Comparison of ENCODE assay signal across 1 cellular context in the genomic region with DNA sequence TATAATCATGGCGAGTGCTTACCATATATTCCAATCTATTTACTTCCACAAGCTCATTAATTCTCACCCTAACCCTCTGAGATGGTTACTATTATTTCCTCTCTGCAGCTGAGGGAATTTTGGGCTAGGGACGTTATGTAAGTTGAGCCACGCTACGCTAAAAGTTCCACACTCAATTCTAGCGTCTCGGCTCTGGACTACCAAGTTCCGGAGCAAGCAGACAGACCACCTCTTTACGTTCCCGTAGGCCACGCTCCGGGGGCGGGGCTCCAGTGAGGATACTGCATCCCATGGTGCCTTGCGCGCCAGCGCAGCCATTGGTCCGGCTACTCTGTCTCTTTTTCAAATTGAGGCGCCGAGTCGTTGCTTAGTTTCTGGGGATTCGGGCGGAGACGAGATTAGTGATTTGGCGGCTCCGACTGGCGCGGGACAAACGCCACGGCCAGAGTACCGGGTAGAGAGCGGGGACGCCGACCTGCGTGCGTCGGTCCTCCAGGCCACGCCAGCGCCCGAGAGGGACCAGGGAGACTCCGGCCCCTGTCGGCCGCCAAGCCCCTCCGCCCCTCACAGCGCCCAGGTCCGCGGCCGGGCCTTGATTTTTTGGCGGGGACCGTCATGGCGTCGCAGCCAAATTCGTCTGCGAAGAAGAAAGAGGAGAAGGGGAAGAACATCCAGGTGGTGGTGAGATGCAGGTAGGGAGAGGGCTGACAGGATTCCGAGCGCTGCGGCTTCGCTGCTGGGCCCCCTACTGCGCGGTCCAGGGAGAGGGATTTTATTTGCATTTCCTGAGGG.
TF ChIP-seq lines count a peak whose summit lies in the region.

A gene (plus strand): TSS at position 370 of the 792 bp plus-strand sequence. CDS start 246 bp downstream, at position 616.

TF ChIP-seq in HepG2, 621 proteins besides CTCF, POLR2A, EP300 and RAD21 (continued from another document and continues in another):
- TF ChIP-seq KAT7 (CRISPR knock-in tag; IDR thresholded peaks at IDR 0.05; ENCODE audit: borderline replicate concordance): 0 out of 2 replicates have a peak, but pooled peaks have one; percentile 72
- TF ChIP-seq, protein P1, sequence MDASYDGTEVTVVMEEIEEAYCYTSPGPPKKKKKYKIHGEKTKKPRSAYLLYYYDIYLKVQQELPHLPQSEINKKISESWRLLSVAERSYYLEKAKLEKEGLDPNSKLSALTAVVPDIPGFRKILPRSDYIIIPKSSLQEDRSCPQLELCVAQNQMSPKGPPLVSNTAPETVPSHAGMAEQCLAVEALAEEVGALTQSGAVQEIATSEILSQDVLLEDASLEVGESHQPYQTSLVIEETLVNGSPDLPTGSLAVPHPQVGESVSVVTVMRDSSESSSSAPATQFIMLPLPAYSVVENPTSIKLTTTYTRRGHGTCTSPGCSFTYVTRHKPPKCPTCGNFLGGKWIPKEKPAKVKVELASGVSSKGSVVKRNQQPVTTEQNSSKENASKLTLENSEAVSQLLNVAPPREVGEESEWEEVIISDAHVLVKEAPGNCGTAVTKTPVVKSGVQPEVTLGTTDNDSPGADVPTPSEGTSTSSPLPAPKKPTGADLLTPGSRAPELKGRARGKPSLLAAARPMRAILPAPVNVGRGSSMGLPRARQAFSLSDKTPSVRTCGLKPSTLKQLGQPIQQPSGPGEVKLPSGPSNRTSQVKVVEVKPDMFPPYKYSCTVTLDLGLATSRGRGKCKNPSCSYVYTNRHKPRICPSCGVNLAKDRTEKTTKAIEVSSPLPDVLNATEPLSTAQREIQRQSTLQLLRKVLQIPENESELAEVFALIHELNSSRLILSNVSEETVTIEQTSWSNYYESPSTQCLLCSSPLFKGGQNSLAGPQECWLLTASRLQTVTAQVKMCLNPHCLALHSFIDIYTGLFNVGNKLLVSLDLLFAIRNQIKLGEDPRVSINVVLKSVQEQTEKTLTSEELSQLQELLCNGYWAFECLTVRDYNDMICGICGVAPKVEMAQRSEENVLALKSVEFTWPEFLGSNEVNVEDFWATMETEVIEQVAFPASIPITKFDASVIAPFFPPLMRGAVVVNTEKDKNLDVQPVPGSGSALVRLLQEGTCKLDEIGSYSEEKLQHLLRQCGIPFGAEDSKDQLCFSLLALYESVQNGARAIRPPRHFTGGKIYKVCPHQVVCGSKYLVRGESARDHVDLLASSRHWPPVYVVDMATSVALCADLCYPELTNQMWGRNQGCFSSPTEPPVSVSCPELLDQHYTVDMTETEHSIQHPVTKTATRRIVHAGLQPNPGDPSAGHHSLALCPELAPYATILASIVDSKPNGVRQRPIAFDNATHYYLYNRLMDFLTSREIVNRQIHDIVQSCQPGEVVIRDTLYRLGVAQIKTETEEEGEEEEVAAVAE (CRISPR knock-in tag; IDR thresholded peaks at IDR 0.05; ENCODE audit: borderline replicate concordance): no peak
- 0 out of 2 replicates have a peak, but pooled peaks have one; percentile 54 for TF ChIP-seq ZNF564 (CRISPR knock-in tag; IDR thresholded peaks at IDR 0.05)
- TF ChIP-seq, protein P2, sequence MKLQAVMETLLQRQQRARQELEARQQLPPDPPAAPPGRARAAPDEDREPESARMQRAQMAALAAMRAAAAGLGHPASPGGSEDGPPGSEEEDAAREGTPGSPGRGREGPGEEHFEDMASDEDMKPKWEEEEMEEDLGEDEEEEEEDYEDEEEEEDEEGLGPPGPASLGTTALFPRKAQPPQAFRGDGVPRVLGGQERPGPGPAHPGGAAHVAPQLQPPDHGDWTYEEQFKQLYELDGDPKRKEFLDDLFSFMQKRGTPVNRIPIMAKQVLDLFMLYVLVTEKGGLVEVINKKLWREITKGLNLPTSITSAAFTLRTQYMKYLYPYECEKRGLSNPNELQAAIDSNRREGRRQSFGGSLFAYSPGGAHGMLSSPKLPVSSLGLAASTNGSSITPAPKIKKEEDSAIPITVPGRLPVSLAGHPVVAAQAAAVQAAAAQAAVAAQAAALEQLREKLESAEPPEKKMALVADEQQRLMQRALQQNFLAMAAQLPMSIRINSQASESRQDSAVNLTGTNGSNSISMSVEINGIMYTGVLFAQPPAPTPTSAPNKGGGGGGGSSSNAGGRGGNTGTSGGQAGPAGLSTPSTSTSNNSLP (IDR thresholded peaks at IDR 0.05; ENCODE audit: low read depth, low read length): no peak
- 0 out of 2 replicates have a peak, but pooled peaks have one; percentile 18 for TF ChIP-seq ZNF263 (CRISPR knock-in tag; IDR thresholded peaks at IDR 0.05)
- TF ChIP-seq SRSF9 (IDR thresholded peaks at IDR 0.05; ENCODE audit: borderline replicate concordance, insufficient read depth, low read depth, low read length, poor library complexity, severe bottlenecking): no peak
- peak; percentile 89 for TF ChIP-seq ZMYM4 (CRISPR knock-in tag; IDR thresholded peaks at IDR 0.05)
- TF ChIP-seq, protein P3, sequence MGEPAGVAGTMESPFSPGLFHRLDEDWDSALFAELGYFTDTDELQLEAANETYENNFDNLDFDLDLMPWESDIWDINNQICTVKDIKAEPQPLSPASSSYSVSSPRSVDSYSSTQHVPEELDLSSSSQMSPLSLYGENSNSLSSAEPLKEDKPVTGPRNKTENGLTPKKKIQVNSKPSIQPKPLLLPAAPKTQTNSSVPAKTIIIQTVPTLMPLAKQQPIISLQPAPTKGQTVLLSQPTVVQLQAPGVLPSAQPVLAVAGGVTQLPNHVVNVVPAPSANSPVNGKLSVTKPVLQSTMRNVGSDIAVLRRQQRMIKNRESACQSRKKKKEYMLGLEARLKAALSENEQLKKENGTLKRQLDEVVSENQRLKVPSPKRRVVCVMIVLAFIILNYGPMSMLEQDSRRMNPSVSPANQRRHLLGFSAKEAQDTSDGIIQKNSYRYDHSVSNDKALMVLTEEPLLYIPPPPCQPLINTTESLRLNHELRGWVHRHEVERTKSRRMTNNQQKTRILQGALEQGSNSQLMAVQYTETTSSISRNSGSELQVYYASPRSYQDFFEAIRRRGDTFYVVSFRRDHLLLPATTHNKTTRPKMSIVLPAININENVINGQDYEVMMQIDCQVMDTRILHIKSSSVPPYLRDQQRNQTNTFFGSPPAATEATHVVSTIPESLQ (CRISPR knock-in tag; conservative IDR thresholded peaks at IDR 0.05): no peak
- TF ChIP-seq, protein P4, sequence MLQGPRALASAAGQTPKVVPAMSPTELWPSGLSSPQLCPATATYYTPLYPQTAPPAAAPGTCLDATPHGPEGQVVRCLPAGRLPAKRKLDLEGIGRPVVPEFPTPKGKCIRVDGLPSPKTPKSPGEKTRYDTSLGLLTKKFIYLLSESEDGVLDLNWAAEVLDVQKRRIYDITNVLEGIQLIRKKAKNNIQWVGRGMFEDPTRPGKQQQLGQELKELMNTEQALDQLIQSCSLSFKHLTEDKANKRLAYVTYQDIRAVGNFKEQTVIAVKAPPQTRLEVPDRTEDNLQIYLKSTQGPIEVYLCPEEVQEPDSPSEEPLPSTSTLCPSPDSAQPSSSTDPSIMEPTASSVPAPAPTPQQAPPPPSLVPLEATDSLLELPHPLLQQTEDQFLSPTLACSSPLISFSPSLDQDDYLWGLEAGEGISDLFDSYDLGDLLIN (CRISPR knock-in tag; IDR thresholded peaks at IDR 0.05; ENCODE audit: borderline replicate concordance): peak; percentile 95; the same call in 1 of the 2 replicates
- TF ChIP-seq, protein P5, sequence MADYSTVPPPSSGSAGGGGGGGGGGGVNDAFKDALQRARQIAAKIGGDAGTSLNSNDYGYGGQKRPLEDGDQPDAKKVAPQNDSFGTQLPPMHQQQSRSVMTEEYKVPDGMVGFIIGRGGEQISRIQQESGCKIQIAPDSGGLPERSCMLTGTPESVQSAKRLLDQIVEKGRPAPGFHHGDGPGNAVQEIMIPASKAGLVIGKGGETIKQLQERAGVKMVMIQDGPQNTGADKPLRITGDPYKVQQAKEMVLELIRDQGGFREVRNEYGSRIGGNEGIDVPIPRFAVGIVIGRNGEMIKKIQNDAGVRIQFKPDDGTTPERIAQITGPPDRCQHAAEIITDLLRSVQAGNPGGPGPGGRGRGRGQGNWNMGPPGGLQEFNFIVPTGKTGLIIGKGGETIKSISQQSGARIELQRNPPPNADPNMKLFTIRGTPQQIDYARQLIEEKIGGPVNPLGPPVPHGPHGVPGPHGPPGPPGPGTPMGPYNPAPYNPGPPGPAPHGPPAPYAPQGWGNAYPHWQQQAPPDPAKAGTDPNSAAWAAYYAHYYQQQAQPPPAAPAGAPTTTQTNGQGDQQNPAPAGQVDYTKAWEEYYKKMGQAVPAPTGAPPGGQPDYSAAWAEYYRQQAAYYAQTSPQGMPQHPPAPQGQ (CRISPR knock-in tag; IDR thresholded peaks at IDR 0.05; ENCODE audit: borderline replicate concordance): no peak
- TF ChIP-seq ZNF772 (CRISPR knock-in tag; IDR thresholded peaks at IDR 0.05): peak; percentile 48; the same call in 1 of the 2 replicates
- no peak for TF ChIP-seq GLI4 (CRISPR knock-in tag; IDR thresholded peaks at IDR 0.05; ENCODE audit: borderline replicate concordance)
- TF ChIP-seq FOXA3 (CRISPR knock-in tag; IDR thresholded peaks at IDR 0.05): no peak
- no peak for TF ChIP-seq ZNF234 (CRISPR knock-in tag; conservative IDR thresholded peaks at IDR 0.05)
- no peak for TF ChIP-seq GABPA (IDR thresholded peaks at IDR 0.05; ENCODE audit: low read depth, low read length)
- peak; percentile 62 for TF ChIP-seq GABPA (CRISPR knock-in tag; IDR thresholded peaks at IDR 0.05; ENCODE audit: low read depth)
- TF ChIP-seq MIXL1 (CRISPR knock-in tag; IDR thresholded peaks at IDR 0.05): peak; percentile 55; the same call in 1 of the 2 replicates
- peak; percentile 59 for TF ChIP-seq ZSCAN31 (CRISPR knock-in tag; IDR thresholded peaks at IDR 0.05; ENCODE audit: low read depth)
- TF ChIP-seq KDM1A (CRISPR knock-in tag; IDR thresholded peaks at IDR 0.05): no peak
- no peak for TF ChIP-seq NBN (conservative IDR thresholded peaks at IDR 0.05)
- TF ChIP-seq ZNF557 (CRISPR knock-in tag; IDR thresholded peaks at IDR 0.05): no peak
- TF ChIP-seq ZNF232 (CRISPR knock-in tag; IDR thresholded peaks at IDR 0.05; ENCODE audit: borderline replicate concordance): peak; percentile 77; the same call in 1 of the 2 replicates
- TF ChIP-seq ZNF670 (CRISPR knock-in tag; IDR thresholded peaks at IDR 0.05; ENCODE audit: borderline replicate concordance): no peak
- TF ChIP-seq PHF21A (CRISPR knock-in tag; IDR thresholded peaks at IDR 0.05): peak; percentile 13; the same call in 1 of the 2 replicates
- TF ChIP-seq SOX6 (IDR thresholded peaks at IDR 0.05): no peak
- TF ChIP-seq SOX6 (CRISPR knock-in tag; IDR thresholded peaks at IDR 0.05): peak; percentile 61
- TF ChIP-seq, protein P6, sequence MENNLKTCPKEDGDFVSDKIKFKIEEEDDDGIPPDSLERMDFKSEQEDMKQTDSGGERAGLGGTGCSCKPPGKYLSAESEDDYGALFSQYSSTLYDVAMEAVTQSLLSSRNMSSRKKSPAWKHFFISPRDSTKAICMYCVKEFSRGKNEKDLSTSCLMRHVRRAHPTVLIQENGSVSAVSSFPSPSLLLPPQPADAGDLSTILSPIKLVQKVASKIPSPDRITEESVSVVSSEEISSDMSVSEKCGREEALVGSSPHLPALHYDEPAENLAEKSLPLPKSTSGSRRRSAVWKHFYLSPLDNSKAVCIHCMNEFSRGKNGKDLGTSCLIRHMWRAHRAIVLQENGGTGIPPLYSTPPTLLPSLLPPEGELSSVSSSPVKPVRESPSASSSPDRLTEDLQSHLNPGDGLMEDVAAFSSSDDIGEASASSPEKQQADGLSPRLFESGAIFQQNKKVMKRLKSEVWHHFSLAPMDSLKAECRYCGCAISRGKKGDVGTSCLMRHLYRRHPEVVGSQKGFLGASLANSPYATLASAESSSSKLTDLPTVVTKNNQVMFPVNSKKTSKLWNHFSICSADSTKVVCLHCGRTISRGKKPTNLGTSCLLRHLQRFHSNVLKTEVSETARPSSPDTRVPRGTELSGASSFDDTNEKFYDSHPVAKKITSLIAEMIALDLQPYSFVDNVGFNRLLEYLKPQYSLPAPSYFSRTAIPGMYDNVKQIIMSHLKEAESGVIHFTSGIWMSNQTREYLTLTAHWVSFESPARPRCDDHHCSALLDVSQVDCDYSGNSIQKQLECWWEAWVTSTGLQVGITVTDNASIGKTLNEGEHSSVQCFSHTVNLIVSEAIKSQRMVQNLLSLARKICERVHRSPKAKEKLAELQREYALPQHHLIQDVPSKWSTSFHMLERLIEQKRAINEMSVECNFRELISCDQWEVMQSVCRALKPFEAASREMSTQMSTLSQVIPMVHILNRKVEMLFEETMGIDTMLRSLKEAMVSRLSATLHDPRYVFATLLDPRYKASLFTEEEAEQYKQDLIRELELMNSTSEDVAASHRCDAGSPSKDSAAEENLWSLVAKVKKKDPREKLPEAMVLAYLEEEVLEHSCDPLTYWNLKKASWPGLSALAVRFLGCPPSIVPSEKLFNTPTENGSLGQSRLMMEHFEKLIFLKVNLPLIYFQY (CRISPR knock-in tag; IDR thresholded peaks at IDR 0.05; ENCODE audit: borderline replicate concordance): peak; percentile 52; the same call in 1 of the 2 replicates
- peak; percentile 99 for TF ChIP-seq SIN3A (IDR thresholded peaks at IDR 0.05; ENCODE audit: borderline replicate concordance, low read depth, low read length)
- TF ChIP-seq ZNF598 (CRISPR knock-in tag; IDR thresholded peaks at IDR 0.05; ENCODE audit: borderline replicate concordance): no peak
- TF ChIP-seq NCOA1 (CRISPR knock-in tag; IDR thresholded peaks at IDR 0.05): 0 out of 2 replicates have a peak, but pooled peaks have one; percentile 67
- TF ChIP-seq GATA4 (IDR thresholded peaks at IDR 0.05; ENCODE audit: borderline replicate concordance, low read depth): peak; percentile 90; the same call in 1 of the 2 replicates
- peak; percentile 80; the same call in 1 of the 2 replicates for TF ChIP-seq KDM5A (IDR thresholded peaks at IDR 0.05; ENCODE audit: borderline replicate concordance, low read length)
- no peak for TF ChIP-seq FOXA1 (IDR thresholded peaks at IDR 0.05)
- TF ChIP-seq FOXA1 (CRISPR knock-in tag; IDR thresholded peaks at IDR 0.05): no peak
- peak; percentile 69; the same call in 1 of the 2 replicates for TF ChIP-seq ATF1 (CRISPR knock-in tag; IDR thresholded peaks at IDR 0.05)
- no peak; the same call in 1 of the 2 replicates for TF ChIP-seq ZNF558 (CRISPR knock-in tag; IDR thresholded peaks at IDR 0.05; ENCODE audit: borderline replicate concordance)
- TF ChIP-seq, protein P7, sequence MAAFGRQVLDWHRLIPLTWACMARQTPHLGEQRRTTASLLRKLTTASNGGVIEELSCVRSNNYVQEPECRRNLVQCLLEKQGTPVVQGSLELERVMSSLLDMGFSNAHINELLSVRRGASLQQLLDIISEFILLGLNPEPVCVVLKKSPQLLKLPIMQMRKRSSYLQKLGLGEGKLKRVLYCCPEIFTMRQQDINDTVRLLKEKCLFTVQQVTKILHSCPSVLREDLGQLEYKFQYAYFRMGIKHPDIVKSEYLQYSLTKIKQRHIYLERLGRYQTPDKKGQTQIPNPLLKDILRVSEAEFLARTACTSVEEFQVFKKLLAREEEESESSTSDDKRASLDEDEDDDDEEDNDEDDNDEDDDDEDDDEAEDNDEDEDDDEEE (CRISPR knock-in tag; IDR thresholded peaks at IDR 0.05): peak; percentile 95
- TF ChIP-seq, protein P8, sequence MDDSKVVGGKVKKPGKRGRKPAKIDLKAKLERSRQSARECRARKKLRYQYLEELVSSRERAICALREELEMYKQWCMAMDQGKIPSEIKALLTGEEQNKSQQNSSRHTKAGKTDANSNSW (CRISPR knock-in tag; IDR thresholded peaks at IDR 0.05; ENCODE audit: borderline replicate concordance): 0 out of 2 replicates have a peak, but pooled peaks have one; percentile 19
- TF ChIP-seq ZFP41 (CRISPR knock-in tag; IDR thresholded peaks at IDR 0.05; ENCODE audit: borderline replicate concordance): no peak
